8 cellular contexts compared by ENCODE assay signal in genomic region chr19:14089412-14089661, GRCh38. TPM values are rescaled to one million over a fixed set of nuclear protein-coding genes. Genes with fewer than 3 reads are reported as not detected.
DNase-seq lines count a peak whose midpoint lies in the region; ATAC-seq and TF ChIP-seq lines count a peak whose summit lies in the region.

No MANE protein-coding gene starts in this region.

- peaks cover 11% of the 10 kb centered on the region for H3K9me3 Mint-ChIP-seq in activated T-helper 2 cell treated with anti-CD3 and anti-CD28 coated beads, Interferon-gamma antibody, Interleukin-2, Interleukin-4, amounts not matched to agents 10 μg/mL and 5 μg/mL and 100 μg/mL, durations not matched to agents 14 hours and 24 hours and 36 hours

- H3K27me3 ChIP-seq in heart right ventricle (no peaks in the 10 kb centered on the region), layer of hippocampus (ENCODE audit: control insufficient read depth, insufficient read depth, low read length) (no peaks in the 10 kb centered on the region), tibial nerve (no peaks in the 10 kb centered on the region)

- H3K9me3 ChIP-seq in heart right ventricle (peaks cover 0 to 12% (median 8%) of the 10 kb centered on the region in 11 donors), tibial nerve (peaks cover 0 to 11% (median 3%) of the 10 kb centered on the region in 4 donors)

- DNase-seq in heart right ventricle (no peak), left cardiac atrium (no peak), tibial nerve (ENCODE audit: low spot score in 2 of 2) (peak in 1 of 2 donors; percentile 20), GM13976 (ENCODE audit: low spot score) (no peak)
- DNase-seq in activated T-helper 2 cell treated with anti-CD3 and anti-CD28 coated beads, Interferon-gamma antibody, Interleukin-2, Interleukin-4, amounts not matched to agents 10 μg/mL and 5 μg/mL and 100 μg/mL, durations not matched to agents 14 hours and 24 hours and 36 hours (ENCODE audit: low spot score) = no peak

- peak in 4 of 9 donors; percentile 19 to 24 (median 22) for TF ChIP-seq CTCF in heart right ventricle (IDR thresholded peaks at IDR 0.05)
- no peak for TF ChIP-seq CTCF in tibial nerve (IDR thresholded peaks at IDR 0.05)
- no peak for TF ChIP-seq CTCF in GM13976 (IDR thresholded peaks at IDR 0.05; ENCODE audit: borderline replicate concordance, control extremely low read depth, extremely low read depth, insufficient read depth, missing control alignments)

- in situ Hi-C loops in GM13976 (cut with MboI; ENCODE audit: low sequenced_read_pairs, unreplicated experiment) = no loop called here

- peak overlapping the region in 9 of 10 donors; percentile 73 to 95 (median 80) for H3K4me3 ChIP-seq in heart right ventricle
- H3K4me3 ChIP-seq in tibial nerve = peak overlapping the region in 3 of 4 donors; percentile 32 to 95 (median 86)

- H3K27ac Mint-ChIP-seq in activated T-helper 2 cell treated with anti-CD3 and anti-CD28 coated beads, Interferon-gamma antibody, Interleukin-2, Interleukin-4, amounts not matched to agents 10 μg/mL and 5 μg/mL and 100 μg/mL, durations not matched to agents 14 hours and 24 hours and 36 hours = peak overlapping the region; percentile 67

- H3K27me3 Mint-ChIP-seq in activated T-helper 2 cell treated with anti-CD3 and anti-CD28 coated beads, Interferon-gamma antibody, Interleukin-2, Interleukin-4, amounts not matched to agents 10 μg/mL and 5 μg/mL and 100 μg/mL, durations not matched to agents 14 hours and 24 hours and 36 hours (ENCODE audit: low read depth) = no peaks in the 10 kb centered on the region

- H3K4me1 ChIP-seq in heart right ventricle (peaks cover 0 to 19% (median 16%) of the 10 kb centered on the region in 9 donors), tibial nerve (peaks cover 0 to 22% (median 6%) of the 10 kb centered on the region in 4 donors)

- no peak for TF ChIP-seq EP300 in tibial nerve (IDR thresholded peaks at IDR 0.05)

- H3K36me3 ChIP-seq in heart right ventricle (peaks cover 0 to 32% (median 10%) of the 10 kb centered on the region in 9 donors), tibial nerve (peaks cover 0 to 32% (median 0%) of the 10 kb centered on the region in 3 donors)

- WGBS in heart right ventricle, 2 donors = 13 to 14% methylated on average over 16 of the region's 16 CpGs
- WGBS in tibial nerve, 2 donors = 17% methylated on average over 14 to 16 of the region's 16 CpGs

- no peak for TF ChIP-seq POLR2A in tibial nerve (IDR thresholded peaks at IDR 0.05)

- peaks cover 47% of the 10 kb centered on the region for H3K36me3 Mint-ChIP-seq in activated T-helper 2 cell treated with anti-CD3 and anti-CD28 coated beads, Interferon-gamma antibody, Interleukin-2, Interleukin-4, amounts not matched to agents 10 μg/mL and 5 μg/mL and 100 μg/mL, durations not matched to agents 14 hours and 24 hours and 36 hours (ENCODE audit: low read depth)

- intact Hi-C loops in heart right ventricle (cut with DNase I) = loop anchor here in 1 of 10 donors (10.0 kb wide), 1 partner anchor 45 kb away; the partner anchor contains the start of gene ASF1B
- intact Hi-C loops in left cardiac atrium (cut with DNase I) = no loop called here
- intact Hi-C loops in activated T-helper 2 cell treated with anti-CD3 and anti-CD28 coated beads, Interferon-gamma antibody, Interleukin-2, Interleukin-4, amounts not matched to agents 10 μg/mL and 5 μg/mL and 100 μg/mL, durations not matched to agents 14 hours and 24 hours and 36 hours (cut with micrococcal nuclease) = loop anchor here (10.0 kb wide), 1 partner anchor 305 kb away; no protein-coding TSS in a partner anchor

- H3K4me1 Mint-ChIP-seq in activated T-helper 2 cell treated with anti-CD3 and anti-CD28 coated beads, Interferon-gamma antibody, Interleukin-2, Interleukin-4, amounts not matched to agents 10 μg/mL and 5 μg/mL and 100 μg/mL, durations not matched to agents 14 hours and 24 hours and 36 hours (ENCODE audit: low read depth) = peaks cover 11% of the 10 kb centered on the region

- ATAC-seq in heart right ventricle (no peak), left cardiac atrium (no peak), HG03175 (IDR thresholded peaks at IDR 0.05; ENCODE audit: unreplicated experiment) (no peak), HG03460 (IDR thresholded peaks at IDR 0.05; ENCODE audit: unreplicated experiment) (no peak)

- H3K4me3 Mint-ChIP-seq in activated T-helper 2 cell treated with anti-CD3 and anti-CD28 coated beads, Interferon-gamma antibody, Interleukin-2, Interleukin-4, amounts not matched to agents 10 μg/mL and 5 μg/mL and 100 μg/mL, durations not matched to agents 14 hours and 24 hours and 36 hours (ENCODE audit: low read depth) = peak overlapping the region; percentile 84

- H3K27ac ChIP-seq in heart right ventricle (peak overlapping the region in 7 of 10 donors; percentile 34 to 98 (median 62)), layer of hippocampus (ENCODE audit: low read depth, low read length) (peak overlapping the region; percentile 12), tibial nerve (peak overlapping the region in 2 of 4 donors; percentile 34 to 54)

RNA-seq across cellular contexts. Expression of gene SAMD1, which starts 1.2 kb away (rescaled TPM):
- total RNA-seq in heart right ventricle (10 to 100 TPM; 26.7 to 53.0 (median 33.7) TPM), left cardiac atrium (10 to 100 TPM; 33.4 to 39.1 TPM), tibial nerve (10 to 100 TPM in 3 of 4 donors, 1 to 10 TPM in 1; 5.9 to 31.4 (median 19.0) TPM)
- polyA plus RNA-seq in heart right ventricle = 10 to 100 TPM; 34.4 to 55.3 TPM
- 131 and 136 TPM in 2 replicates for total RNA-seq in activated T-helper 2 cell treated with anti-CD3 and anti-CD28 coated beads, Interferon-gamma antibody, Interleukin-2, Interleukin-4, amounts not matched to agents 10 μg/mL and 5 μg/mL and 100 μg/mL, durations not matched to agents 14 hours and 24 hours and 36 hours

RNA-seq across cellular contexts. Expression of gene C19orf67, which starts 3.8 kb away (rescaled TPM):
- total RNA-seq in heart right ventricle (not detected), left cardiac atrium (not detected), tibial nerve (not detected)
- polyA plus RNA-seq in heart right ventricle = not detected
- total RNA-seq in activated T-helper 2 cell treated with anti-CD3 and anti-CD28 coated beads, Interferon-gamma antibody, Interleukin-2, Interleukin-4, amounts not matched to agents 10 μg/mL and 5 μg/mL and 100 μg/mL, durations not matched to agents 14 hours and 24 hours and 36 hours = 0.46 and 0.75 TPM in 2 replicates

RNA-seq across cellular contexts. Expression of gene MISP3, which starts 16.8 kb away (rescaled TPM):
- 10 to 100 TPM in 1 of 10 donors, 1 to 10 TPM in 9; 3.1 to 10.3 (median 5.9) TPM for total RNA-seq in heart right ventricle
- polyA plus RNA-seq in heart right ventricle = 10 to 100 TPM in 1 of 2 donors, 1 to 10 TPM in 1; 5.7 to 12.4 TPM
- total RNA-seq in left cardiac atrium = 1 to 10 TPM; 4.6 to 5.7 TPM
- total RNA-seq in activated T-helper 2 cell treated with anti-CD3 and anti-CD28 coated beads, Interferon-gamma antibody, Interleukin-2, Interleukin-4, amounts not matched to agents 10 μg/mL and 5 μg/mL and 100 μg/mL, durations not matched to agents 14 hours and 24 hours and 36 hours = 5.3 and 5.5 TPM in 2 replicates
- 1 to 10 TPM; 1.8 to 7.8 (median 7.2) TPM for total RNA-seq in tibial nerve

RNA-seq across cellular contexts. Expression of gene PALM3, which starts 27.5 kb away (rescaled TPM):
- under 1 TPM in 5 of 10 donors, not detected in 5; 0.14 to 0.94 (median 0.38) TPM for total RNA-seq in heart right ventricle
- under 1 TPM in 1 of 2 donors, not detected in 1; 0.14 TPM for polyA plus RNA-seq in heart right ventricle
- under 1 TPM; 0.50 to 0.88 TPM for total RNA-seq in left cardiac atrium
- 0.34 TPM in 1 of 2 replicates, not detected in the other for total RNA-seq in activated T-helper 2 cell treated with anti-CD3 and anti-CD28 coated beads, Interferon-gamma antibody, Interleukin-2, Interleukin-4, amounts not matched to agents 10 μg/mL and 5 μg/mL and 100 μg/mL, durations not matched to agents 14 hours and 24 hours and 36 hours
- 1 to 10 TPM in 1 of 4 donors, under 1 TPM in 3; 0.30 to 2.7 (median 0.53) TPM for total RNA-seq in tibial nerve

RNA-seq across cellular contexts. Expression of gene PRKACA, which starts 28.2 kb away (rescaled TPM):
- 100 to 1,000 TPM; 473 to 691 (median 518) TPM for total RNA-seq in heart right ventricle
- polyA plus RNA-seq in heart right ventricle = 100 to 1,000 TPM; 196 to 214 TPM
- total RNA-seq in left cardiac atrium = 100 to 1,000 TPM; 348 to 418 TPM
- 75.4 and 76.8 TPM in 2 replicates for total RNA-seq in activated T-helper 2 cell treated with anti-CD3 and anti-CD28 coated beads, Interferon-gamma antibody, Interleukin-2, Interleukin-4, amounts not matched to agents 10 μg/mL and 5 μg/mL and 100 μg/mL, durations not matched to agents 14 hours and 24 hours and 36 hours
- 10 to 100 TPM; 26.9 to 59.4 (median 41.3) TPM for total RNA-seq in tibial nerve
